Comparison of ENCODE assay signal across 8 cellular contexts in genomic region chr19:42076375-42076944, GRCh38. TPM values are rescaled to one million over a fixed set of nuclear protein-coding genes. Genes with fewer than 3 reads are reported as not detected.
DNase-seq lines count a peak whose midpoint lies in the region; ATAC-seq and TF ChIP-seq lines count a peak whose summit lies in the region.

No MANE protein-coding gene starts in this region.

- peak overlapping the region; percentile 98 for H3K4me3 ChIP-seq in right cardiac atrium (ENCODE audit: low read length)
- peak overlapping the region; percentile 69 to 93 (median 70) for H3K4me3 ChIP-seq in spleen

- peak overlapping the region; percentile 87 for H3K27ac Mint-ChIP-seq in activated T-helper 1 cell treated with anti-CD3 and anti-CD28 coated beads, Interleukin-12 subunit alpha, Interleukin-12 subunit beta, Interleukin-2, Interleukin-4 antibody, amounts not matched to agents 30 ng/mL and 10 ng/mL and 1 ng/mL, durations not matched to agents 14 hours and 24 hours and 36 hours

- TF ChIP-seq CTCF in spleen (IDR thresholded peaks at IDR 0.05 in 8 of 11, conservative IDR thresholded peaks at IDR 0.05 in 3 of 11): no peak

- intact Hi-C loops in activated T-helper 1 cell treated with anti-CD3 and anti-CD28 coated beads, Interleukin-12 subunit alpha, Interleukin-12 subunit beta, Interleukin-2, Interleukin-4 antibody, amounts not matched to agents 30 ng/mL and 10 ng/mL and 1 ng/mL, durations not matched to agents 14 hours and 24 hours and 36 hours (cut with micrococcal nuclease): loop anchor here (1.0 to 5.0 kb wide), 5 partner anchors 56 to 346 kb away; partner anchors contain the start of genes DEDD2 and POU2F2
- intact Hi-C loops in right cardiac atrium (cut with DNase I) (no loop called here), spleen (cut with DNase I; ENCODE audit: low total_unique reads) (no loop called here)

- ATAC-seq in right cardiac atrium: no peak
- no peak for ATAC-seq in HG02852 (IDR thresholded peaks at IDR 0.05; ENCODE audit: unreplicated experiment)

- peak; percentile 50 for DNase-seq in NCI-H2171 (lab: John Stamatoyannopoulos, UW)
- DNase-seq in NCI-H2171 treated with DMSO at 0.1 percent for 48 hours (lab: John Stamatoyannopoulos, UW): no peak
- no peak for DNase-seq in activated T-helper 1 cell treated with anti-CD3 and anti-CD28 coated beads, Interleukin-12 subunit alpha, Interleukin-12 subunit beta, Interleukin-2, Interleukin-4 antibody, amounts not matched to agents 30 ng/mL and 10 ng/mL and 1 ng/mL, durations not matched to agents 14 hours and 24 hours and 36 hours (ENCODE audit: low spot score)
- DNase-seq in right cardiac atrium: peak in 2 of 3 donors; percentile 59 to 83
- DNase-seq in spleen: no peak
- no peak for DNase-seq in SHP77 treated with DMSO at 0.1 percent for 48 hours (lab: John Stamatoyannopoulos, UW)
- DNase-seq in NCI-H1048 (lab: John Stamatoyannopoulos, UW): no peak

- H3K9me3 Mint-ChIP-seq in activated T-helper 1 cell treated with anti-CD3 and anti-CD28 coated beads, Interleukin-12 subunit alpha, Interleukin-12 subunit beta, Interleukin-2, Interleukin-4 antibody, amounts not matched to agents 30 ng/mL and 10 ng/mL and 1 ng/mL, durations not matched to agents 14 hours and 24 hours and 36 hours: no peaks in the 10 kb centered on the region

- peak overlapping the region; percentile 89 for H3K27ac ChIP-seq in right cardiac atrium (ENCODE audit: low read length)
- peak overlapping the region; percentile 86 to 99 (median 96) for H3K27ac ChIP-seq in spleen

- peaks cover 31% of the 10 kb centered on the region for H3K36me3 Mint-ChIP-seq in activated T-helper 1 cell treated with anti-CD3 and anti-CD28 coated beads, Interleukin-12 subunit alpha, Interleukin-12 subunit beta, Interleukin-2, Interleukin-4 antibody, amounts not matched to agents 30 ng/mL and 10 ng/mL and 1 ng/mL, durations not matched to agents 14 hours and 24 hours and 36 hours (ENCODE audit: low read depth)

- TF ChIP-seq POLR2A in spleen (IDR thresholded peaks at IDR 0.05): no peak

- peaks cover 1% of the 10 kb centered on the region for H3K27me3 Mint-ChIP-seq in activated T-helper 1 cell treated with anti-CD3 and anti-CD28 coated beads, Interleukin-12 subunit alpha, Interleukin-12 subunit beta, Interleukin-2, Interleukin-4 antibody, amounts not matched to agents 30 ng/mL and 10 ng/mL and 1 ng/mL, durations not matched to agents 14 hours and 24 hours and 36 hours (ENCODE audit: insufficient read depth)

- H3K4me1 ChIP-seq in right cardiac atrium (ENCODE audit: control insufficient read depth, insufficient read depth, low read length) (no peaks in the 10 kb centered on the region), spleen (peaks cover 7 to 51% (median 30%) of the 10 kb centered on the region in 6 donors)

- H3K4me1 Mint-ChIP-seq in activated T-helper 1 cell treated with anti-CD3 and anti-CD28 coated beads, Interleukin-12 subunit alpha, Interleukin-12 subunit beta, Interleukin-2, Interleukin-4 antibody, amounts not matched to agents 30 ng/mL and 10 ng/mL and 1 ng/mL, durations not matched to agents 14 hours and 24 hours and 36 hours (ENCODE audit: low read depth): peaks cover 40% of the 10 kb centered on the region

- peaks cover 8 to 35% (median 32%) of the 10 kb centered on the region in 6 donors for H3K36me3 ChIP-seq in spleen

- H3K27me3 ChIP-seq in right cardiac atrium (ENCODE audit: control insufficient read depth, insufficient read depth): no peaks in the 10 kb centered on the region
- no peaks in the 10 kb centered on the region for H3K27me3 ChIP-seq in spleen (replicated peaks in 1 of 7)

- WGBS in right cardiac atrium: under 1% methylated on average over 33 of the region's 33 CpGs
- 0 to 2% (median 1%) methylated on average over 17 to 33 of the region's 33 CpGs for WGBS in spleen, 5 donors

- H3K9me3 ChIP-seq in right cardiac atrium (ENCODE audit: control insufficient read depth, low read length) (no peaks in the 10 kb centered on the region), spleen (no peaks in the 10 kb centered on the region)

- peak overlapping the region; percentile 93 for H3K4me3 Mint-ChIP-seq in activated T-helper 1 cell treated with anti-CD3 and anti-CD28 coated beads, Interleukin-12 subunit alpha, Interleukin-12 subunit beta, Interleukin-2, Interleukin-4 antibody, amounts not matched to agents 30 ng/mL and 10 ng/mL and 1 ng/mL, durations not matched to agents 14 hours and 24 hours and 36 hours

RNA-seq across cellular contexts. Expression of gene ZNF574, which starts 0.5 kb away (rescaled TPM):
- 17.5 and 17.8 TPM in 2 replicates for total RNA-seq in activated T-helper 1 cell treated with anti-CD3 and anti-CD28 coated beads, Interleukin-12 subunit alpha, Interleukin-12 subunit beta, Interleukin-2, Interleukin-4 antibody, amounts not matched to agents 30 ng/mL and 10 ng/mL and 1 ng/mL, durations not matched to agents 14 hours and 24 hours and 36 hours
- total RNA-seq in right cardiac atrium (1 to 10 TPM; 8.4 to 9.3 (median 8.5) TPM), spleen (10 to 100 TPM; 12.0 to 21.0 (median 17.4) TPM)
- polyA plus RNA-seq in right cardiac atrium (5.2 TPM), spleen (10 to 100 TPM in 1 of 3 donors, 1 to 10 TPM in 2; 4.7 to 10.5 (median 4.9) TPM)

RNA-seq across cellular contexts. Expression of gene GRIK5, which starts 6.5 kb away (rescaled TPM):
- total RNA-seq in activated T-helper 1 cell treated with anti-CD3 and anti-CD28 coated beads, Interleukin-12 subunit alpha, Interleukin-12 subunit beta, Interleukin-2, Interleukin-4 antibody, amounts not matched to agents 30 ng/mL and 10 ng/mL and 1 ng/mL, durations not matched to agents 14 hours and 24 hours and 36 hours: 3.9 TPM in 2 replicates
- 10 to 100 TPM; 12.5 to 18.3 (median 14.6) TPM for total RNA-seq in right cardiac atrium
- polyA plus RNA-seq in right cardiac atrium: 8.9 TPM
- 1 to 10 TPM in 6 of 7 donors, under 1 TPM in 1; 0.98 to 4.7 (median 2.2) TPM for total RNA-seq in spleen
- 1 to 10 TPM in 2 of 3 donors, under 1 TPM in 1; 0.94 to 1.4 (median 1.4) TPM for polyA plus RNA-seq in spleen

RNA-seq across cellular contexts. Expression of gene POU2F2, which starts 55.8 kb away (rescaled TPM):
- 64.0 and 65.8 TPM in 2 replicates for total RNA-seq in activated T-helper 1 cell treated with anti-CD3 and anti-CD28 coated beads, Interleukin-12 subunit alpha, Interleukin-12 subunit beta, Interleukin-2, Interleukin-4 antibody, amounts not matched to agents 30 ng/mL and 10 ng/mL and 1 ng/mL, durations not matched to agents 14 hours and 24 hours and 36 hours
- 1 to 10 TPM; 1.4 to 1.6 (median 1.6) TPM for total RNA-seq in right cardiac atrium
- 0.77 TPM for polyA plus RNA-seq in right cardiac atrium
- total RNA-seq in spleen: 10 to 100 TPM; 22.7 to 67.4 (median 45.4) TPM
- polyA plus RNA-seq in spleen: 10 to 100 TPM; 22.3 to 48.5 (median 33.3) TPM

Comparison
In these comparisons a context has a peak if more than half of its experiments do, and no peak if none do; other contexts are left out.
1. DNase-seq: peak in NCI-H2171 (single experiment) and right cardiac atrium (2 of 3); none in NCI-H2171 treated with DMSO at 0.1 percent for 48 hours (single experiment), activated T-helper 1 cell treated with anti-CD3 and anti-CD28 coated beads, Interleukin-12 subunit alpha, Interleukin-12 subunit beta, Interleukin-2, Interleukin-4 antibody, amounts not matched to agents 30 ng/mL and 10 ng/mL and 1 ng/mL, durations not matched to agents 14 hours and 24 hours and 36 hours (single experiment), spleen (single experiment), SHP77 treated with DMSO at 0.1 percent for 48 hours (single experiment) and NCI-H1048 (single experiment).
2. RNA of gene POU2F2, which starts 55.8 kb away (total RNA-seq): 64.0 to 65.8 TPM in activated T-helper 1 cell treated with anti-CD3 and anti-CD28 coated beads, Interleukin-12 subunit alpha, Interleukin-12 subunit beta, Interleukin-2, Interleukin-4 antibody, amounts not matched to agents 30 ng/mL and 10 ng/mL and 1 ng/mL, durations not matched to agents 14 hours and 24 hours and 36 hours and 22.7 to 67.4 TPM in spleen; 1.4 to 1.6 TPM in right cardiac atrium; every median in the first group is over 4 times any median in the second.